ENCODE assay signal across 1 cellular context in genomic region chr20:59148713-59149493, GRCh38.
TF ChIP-seq lines count a peak whose summit lies in the region.

No MANE protein-coding gene starts in this region.

TF ChIP-seq in K562, 482 proteins besides CTCF, POLR2A, EP300 and RAD21 (continued from another document):
- no peak for TF ChIP-seq HMGXB4 (CRISPR knock-in tag; IDR thresholded peaks at IDR 0.05)
- no peak for TF ChIP-seq NFE2L1 (tag; IDR thresholded peaks at IDR 0.05; ENCODE audit: borderline replicate concordance, low read depth)
- peak; percentile 45 for TF ChIP-seq CBFA2T3 (IDR thresholded peaks at IDR 0.05)
- no peak for TF ChIP-seq HEY1 (CRISPR knock-in tag; IDR thresholded peaks at IDR 0.05; ENCODE audit: borderline replicate concordance)
- no peak for TF ChIP-seq ZNF280B (CRISPR knock-in tag; IDR thresholded peaks at IDR 0.05)
- TF ChIP-seq, protein P1, sequence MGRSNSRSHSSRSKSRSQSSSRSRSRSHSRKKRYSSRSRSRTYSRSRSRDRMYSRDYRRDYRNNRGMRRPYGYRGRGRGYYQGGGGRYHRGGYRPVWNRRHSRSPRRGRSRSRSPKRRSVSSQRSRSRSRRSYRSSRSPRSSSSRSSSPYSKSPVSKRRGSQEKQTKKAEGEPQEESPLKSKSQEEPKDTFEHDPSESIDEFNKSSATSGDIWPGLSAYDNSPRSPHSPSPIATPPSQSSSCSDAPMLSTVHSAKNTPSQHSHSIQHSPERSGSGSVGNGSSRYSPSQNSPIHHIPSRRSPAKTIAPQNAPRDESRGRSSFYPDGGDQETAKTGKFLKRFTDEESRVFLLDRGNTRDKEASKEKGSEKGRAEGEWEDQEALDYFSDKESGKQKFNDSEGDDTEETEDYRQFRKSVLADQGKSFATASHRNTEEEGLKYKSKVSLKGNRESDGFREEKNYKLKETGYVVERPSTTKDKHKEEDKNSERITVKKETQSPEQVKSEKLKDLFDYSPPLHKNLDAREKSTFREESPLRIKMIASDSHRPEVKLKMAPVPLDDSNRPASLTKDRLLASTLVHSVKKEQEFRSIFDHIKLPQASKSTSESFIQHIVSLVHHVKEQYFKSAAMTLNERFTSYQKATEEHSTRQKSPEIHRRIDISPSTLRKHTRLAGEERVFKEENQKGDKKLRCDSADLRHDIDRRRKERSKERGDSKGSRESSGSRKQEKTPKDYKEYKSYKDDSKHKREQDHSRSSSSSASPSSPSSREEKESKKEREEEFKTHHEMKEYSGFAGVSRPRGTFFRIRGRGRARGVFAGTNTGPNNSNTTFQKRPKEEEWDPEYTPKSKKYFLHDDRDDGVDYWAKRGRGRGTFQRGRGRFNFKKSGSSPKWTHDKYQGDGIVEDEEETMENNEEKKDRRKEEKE (IDR thresholded peaks at IDR 0.05; ENCODE audit: borderline replicate concordance in 1 of 2, control insufficient read depth in 1 of 2, low read depth in 2 of 2, low read length in 1 of 2) = no peak
- TF ChIP-seq RBM14 (IDR thresholded peaks at IDR 0.05; ENCODE audit: borderline replicate concordance, insufficient read depth, low read depth, low read length) = no peak
- TF ChIP-seq NFIC (IDR thresholded peaks at IDR 0.05) = peak; percentile 48; the same call in 1 of the 2 replicates
- TF ChIP-seq ARID2 (IDR thresholded peaks at IDR 0.05) = no peak
- no peak for TF ChIP-seq ZNF311 (CRISPR knock-in tag; IDR thresholded peaks at IDR 0.05)
